ENCODE assay signal across 18 cellular contexts in genomic region chr1:153550827-153551512, GRCh38. TPM values are rescaled to one million over a fixed set of nuclear protein-coding genes. Genes with fewer than 3 reads are reported as not detected.
DNase-seq lines count a peak whose midpoint lies in the region; ATAC-seq and TF ChIP-seq lines count a peak whose summit lies in the region.
"Had no signal": no experiment of that assay in that cellular context is flagged by ENCODE, and none has a peak within 500 bp of the region (broad histone marks: within the 10 kb centered on the region; RNA-seq: fewer than 3 reads in every experiment).

No MANE protein-coding gene starts in this region.

- no peak overlapping the region for H4K8ac ChIP-seq in neuronal stem cell (ENCODE audit: low read depth, low read length)

- no peak for ATAC-seq in GM19395 (IDR thresholded peaks at IDR 0.05; ENCODE audit: unreplicated experiment)
- ATAC-seq: GM23338, heart left ventricle, left lung had no signal

- no peak for TF ChIP-seq CTCF in breast epithelium (IDR thresholded peaks at IDR 0.05)

- peak overlapping the region in 9 of 11 experiments; percentile 24 to 80 (median 64); a peak in 17 of 22 replicates for H3K27ac ChIP-seq in BLaER1 treated with 17β-estradiol and CSF1 and Interleukin-3, amounts not matched to agents 10 nM and 100 nM
- H3K27ac ChIP-seq in breast epithelium (peak overlapping the region; percentile 89 to 94), neuronal stem cell (replicated peaks; ENCODE audit: low read length) (no peak overlapping the region)

- no peaks in the 10 kb centered on the region for H3K79me1 ChIP-seq in neuronal stem cell (ENCODE audit: low read depth, low read length)

- H2AFZ ChIP-seq in neuronal stem cell (ENCODE audit: low read length), result no peak overlapping the region

- no peak overlapping the region for H2AK5ac ChIP-seq in neuronal stem cell (ENCODE audit: low read depth, low read length)

- no peak for TF ChIP-seq POLR2A in breast epithelium (IDR thresholded peaks at IDR 0.05)

- no peak overlapping the region for H2BK15ac ChIP-seq in neuronal stem cell (ENCODE audit: low read length)

- no peak overlapping the region for H3K18ac ChIP-seq in neuronal stem cell (ENCODE audit: low read length)

- peak overlapping the region; percentile 86 to 100 (median 95) for H3K4me2 ChIP-seq in BLaER1 treated with 17β-estradiol and CSF1 and Interleukin-3, amounts not matched to agents 10 nM and 100 nM
- H3K4me2 ChIP-seq in neuronal stem cell (ENCODE audit: insufficient read depth, low read length, poor library complexity, severe bottlenecking), result no peak overlapping the region
- H3K4me2 ChIP-seq: GM23338 had no signal

- H3K4me3 ChIP-seq in BLaER1 treated with 17β-estradiol and CSF1 and Interleukin-3, amounts not matched to agents 10 nM and 100 nM, result no peak overlapping the region
- H3K4me3 ChIP-seq in breast epithelium (no peak overlapping the region), neuronal stem cell (ENCODE audit: low read length in 2 of 2) (no peak overlapping the region)
- H3K4me3 ChIP-seq: GM23338, heart left ventricle, left lung had no signal

- no peak overlapping the region for H3K14ac ChIP-seq in neuronal stem cell (ENCODE audit: low read length)

- H3K9me3 ChIP-seq in BLaER1 treated with 17β-estradiol and CSF1 and Interleukin-3, amounts not matched to agents 10 nM and 100 nM (replicated peaks in 1 of 11), result no peaks in the 10 kb centered on the region
- no peaks in the 10 kb centered on the region for H3K9me3 ChIP-seq in breast epithelium
- H3K9me3 ChIP-seq in neuronal stem cell (replicated peaks in 1 of 2; ENCODE audit: control insufficient read depth in 2 of 2, insufficient read depth in 1 of 2, low read depth in 1 of 2, low read length in 2 of 2), result no peaks in the 10 kb centered on the region
- H3K9me3 ChIP-seq: heart left ventricle, left lung had no signal

- H2BK5ac ChIP-seq in neuronal stem cell (ENCODE audit: low read length), result no peak overlapping the region

- H3K4me1 ChIP-seq in BLaER1 treated with 17β-estradiol and CSF1 and Interleukin-3, amounts not matched to agents 10 nM and 100 nM, result peaks cover 73 to 90% (median 81%) of the 10 kb centered on the region in 10 experiments
- H3K4me1 ChIP-seq in breast epithelium, result peaks cover 5 to 30% of the 10 kb centered on the region in 2 donors
- peaks cover 3 to 21% of the 10 kb centered on the region in 2 donors for H3K4me1 ChIP-seq in neuronal stem cell (ENCODE audit: control insufficient read depth in 2 of 2, insufficient read depth in 1 of 2, low read depth in 1 of 2, low read length in 2 of 2)

- H3K27me3 ChIP-seq in BLaER1 treated with 17β-estradiol and CSF1 and Interleukin-3, amounts not matched to agents 10 nM and 100 nM, result no peaks in the 10 kb centered on the region
- no peaks in the 10 kb centered on the region for H3K27me3 ChIP-seq in breast epithelium
- peaks cover 0 to 30% (median 0%) of the 10 kb centered on the region in 3 experiments for H3K27me3 ChIP-seq in neuronal stem cell (ENCODE audit: control insufficient read depth in 3 of 3, insufficient read depth in 3 of 3, low read depth in 1 of 3, low read length in 3 of 3)
- H3K27me3 ChIP-seq: heart left ventricle, left lung had no signal

- no CpG with 5 or more reads among the region's 10 CpGs for WGBS in neuronal stem cell (ENCODE audit: extremely low coverage in 2 of 2, insufficient read length in 2 of 2, insufficient replicate concordance in 1 of 2), 2 donors

- H2BK120ac ChIP-seq in neuronal stem cell (ENCODE audit: low read depth, low read length), result no peak overlapping the region

- intact Hi-C loops in breast epithelium (cut with DNase I; ENCODE audit: low total_unique reads), result no loop called here

- H3K36me3 ChIP-seq in BLaER1 treated with 17β-estradiol and CSF1 and Interleukin-3, amounts not matched to agents 10 nM and 100 nM, result no peaks in the 10 kb centered on the region
- no peaks in the 10 kb centered on the region for H3K36me3 ChIP-seq in breast epithelium
- no peaks in the 10 kb centered on the region for H3K36me3 ChIP-seq in neuronal stem cell (replicated peaks in 1 of 2; ENCODE audit: control insufficient read depth in 2 of 2, insufficient read depth in 2 of 2, low read length in 2 of 2)
- H3K36me3 ChIP-seq: heart left ventricle, left lung had no signal

- no peak overlapping the region for H4K91ac ChIP-seq in neuronal stem cell (ENCODE audit: low read depth, low read length, poor library complexity)

- H3K23ac ChIP-seq in neuronal stem cell (ENCODE audit: low read depth, low read length, poor library complexity), result no peak overlapping the region

- DNase-seq in NOMO-1 treated with DMSO at 0.1 percent for 48 hours (lab: John Stamatoyannopoulos, UW; ENCODE audit: unreplicated experiment) (peak; percentile 86), breast epithelium (ENCODE audit: low spot score in 2 of 2) (no peak), neuronal stem cell (ENCODE audit: low spot score) (no peak), NCI-H2227 (lab: John Stamatoyannopoulos, UW; ENCODE audit: unreplicated experiment) (no peak), HuH-7 (ENCODE audit: low spot score) (no peak)
- DNase-seq in stimulated activated CD8-positive, alpha-beta memory T cell treated with anti-CD3 and anti-CD28 coated beads, Interleukin-4, amount 100 ng/mL, for 48 hours, result no peak
- DNase-seq: activated CD4-positive, alpha-beta T cell treated with anti-CD3 and anti-CD28 coated beads for 1 hour; activated T-cell treated with anti-CD3 and anti-CD28 coated beads, Interleukin-2, amount 50 U/mL, for 72 hours; NCI-H1436 treated with DMSO at 0.1 percent for 48 hours; NCI-H748 treated with DMSO at 0.1 percent for 48 hours; nucleus accumbens; stimulated activated CD4-positive, alpha-beta T cell treated with anti-CD3 and anti-CD28 coated beads, Interleukin-12 subunit alpha, Interleukin-12 subunit beta, amount 100 ng/mL, for 4 hours had no signal

- H3K9ac ChIP-seq in BLaER1 treated with 17β-estradiol and CSF1 and Interleukin-3, amounts not matched to agents 10 nM and 100 nM, result peak overlapping the region in 5 of 11 experiments; percentile 4 to 32 (median 9); a peak in 5 of 22 replicates
- peak overlapping the region; percentile 32 for H3K9ac ChIP-seq in neuronal stem cell (ENCODE audit: low read depth, low read length, poor library complexity)

- no peak overlapping the region for H2BK12ac ChIP-seq in neuronal stem cell (ENCODE audit: low read length)

- H4K20me1 ChIP-seq in BLaER1 treated with 17β-estradiol and CSF1 and Interleukin-3, amounts not matched to agents 10 nM and 100 nM, result no peaks in the 10 kb centered on the region

- no peak overlapping the region for H3K4ac ChIP-seq in neuronal stem cell (ENCODE audit: low read length)

RNA-seq across cellular contexts. Expression of gene S100A3, which starts 1.9 kb away (rescaled TPM):
- total RNA-seq in breast epithelium, result 1 to 10 TPM in 2 of 3 donors, under 1 TPM in 1; 0.44 to 2.6 (median 2.2) TPM
- polyA plus RNA-seq in neuronal stem cell (2013, experiment 1 of 2), result 0.07 TPM
- polyA plus RNA-seq in neuronal stem cell (2013, experiment 2 of 2), result 0.15 TPM
- total RNA-seq: activated T-cell treated with anti-CD3 and anti-CD28 coated beads, Interleukin-2, amount 50 U/mL, for 72 hours; GM23338 had no signal
- polyA plus RNA-seq: GM23338 had no signal

RNA-seq across cellular contexts. Expression of gene S100A4, which starts 5.4 kb away (rescaled TPM):
- 1,000 to 10,000 TPM in 1 of 3 donors, 100 to 1,000 TPM in 2; 177 to 1,015 (median 198) TPM for total RNA-seq in breast epithelium
- polyA plus RNA-seq in neuronal stem cell (2013, experiment 1 of 2), result 51.2 TPM
- polyA plus RNA-seq in neuronal stem cell (2013, experiment 2 of 2), result 52.2 TPM
- total RNA-seq: SK-MEL-5 had no signal

RNA-seq across cellular contexts. Expression of gene S100A5, which starts 10.2 kb away (rescaled TPM):
- not detected for total RNA-seq in breast epithelium
- polyA plus RNA-seq in neuronal stem cell (2013, experiment 1 of 2), result not detected
- not detected for polyA plus RNA-seq in neuronal stem cell (2013, experiment 2 of 2)
- total RNA-seq: GM23338, heart left ventricle, SK-MEL-5 had no signal
- polyA plus RNA-seq: heart left ventricle had no signal

RNA-seq across cellular contexts. Expression of gene S100A2, which starts 14.7 kb away (rescaled TPM):
- total RNA-seq in breast epithelium, result 1 to 10 TPM in 1 of 3 donors, under 1 TPM in 1, not detected in 1; 0.33 to 5.4 TPM
- 0.86 TPM for polyA plus RNA-seq in neuronal stem cell (2013, experiment 1 of 2)
- polyA plus RNA-seq in neuronal stem cell (2013, experiment 2 of 2), result 0.73 TPM

RNA-seq across cellular contexts. Expression of gene S100A6, which starts 15.2 kb away (rescaled TPM):
- 100 to 1,000 TPM; 351 to 861 (median 423) TPM for total RNA-seq in breast epithelium
- 17.2 TPM for polyA plus RNA-seq in neuronal stem cell (2013, experiment 1 of 2)
- 17.4 TPM for polyA plus RNA-seq in neuronal stem cell (2013, experiment 2 of 2)
